ENCODE assay signal across 21 cellular contexts in genomic region chr3:64759811-64760210, GRCh38.
A peak's percentile ranks its signal among the peaks of the same experiment; 100 is the strongest.
DNase-seq lines count a peak whose midpoint lies in the region; ATAC-seq and TF ChIP-seq lines count a peak whose summit lies in the region.
"Had no signal": no experiment of that assay in that cellular context is flagged by ENCODE, and none has a peak within 500 bp of the region (broad histone marks: within the 10 kb centered on the region; RNA-seq: fewer than 3 reads in every experiment).

No MANE protein-coding gene starts in this region.

- H3K4me3 ChIP-seq in cardiac muscle cell (no peak overlapping the region), lower lobe of right lung (no peak overlapping the region), skeletal muscle tissue (ENCODE audit: low read length in 3 of 3) (no peak overlapping the region), vagina (no peak overlapping the region)
- H3K4me3 ChIP-seq: A549, GM23248, K562 had no signal

- in situ Hi-C loops in GM13976 (cut with MboI; ENCODE audit: low sequenced_read_pairs, unreplicated experiment): no loop called here

- H3K36me3 ChIP-seq in cardiac muscle cell (no peaks in the 10 kb centered on the region), lower lobe of right lung (no peaks in the 10 kb centered on the region), skeletal muscle tissue (ENCODE audit: control insufficient read depth in 3 of 3, insufficient read depth in 3 of 3, low read length in 3 of 3) (no peaks in the 10 kb centered on the region), vagina (no peaks in the 10 kb centered on the region)

- intact Hi-C loops in lower lobe of right lung (cut with DNase I) (no loop called here), vagina (cut with DNase I) (no loop called here)

- no peaks in the 10 kb centered on the region for H3K27me3 ChIP-seq in cardiac muscle cell
- H3K27me3 ChIP-seq in lower lobe of right lung (ENCODE audit: low read depth): no peaks in the 10 kb centered on the region
- no peaks in the 10 kb centered on the region for H3K27me3 ChIP-seq in skeletal muscle tissue (ENCODE audit: control insufficient read depth in 3 of 3, insufficient read depth in 3 of 3, low read length in 3 of 3)
- no peaks in the 10 kb centered on the region for H3K27me3 ChIP-seq in vagina

- no peak for TF ChIP-seq POLR2A in vagina (IDR thresholded peaks at IDR 0.05)

- DNase-seq in amniotic epithelial cell (ENCODE audit: low read depth): peak; percentile 50
- peak in 1 of 2 donors; percentile 14 for DNase-seq in cardiac muscle cell (ENCODE audit: low read depth in 1 of 2, low spot score in 1 of 2)
- DNase-seq in lower lobe of right lung: no peak
- no peak for DNase-seq in GM13976 (ENCODE audit: low spot score)
- DNase-seq in NCI-H146 (lab: John Stamatoyannopoulos, UW): no peak
- no peak for DNase-seq in vagina (ENCODE audit: extremely low spot score in 2 of 2)
- no peak for DNase-seq in MV-4-11 (lab: John Stamatoyannopoulos, UW)
- DNase-seq: Caco-2, DMS53, GM23248, NCI-H1092, NCI-H1694 treated with DMSO at 0.1 percent for 48 hours, NCI-H2171, NCI-H446 treated with DMSO at 0.1 percent for 48 hours, NCI-H748 treated with DMSO at 0.1 percent for 48 hours, PC-3 had no signal

- no peak overlapping the region for H3K9ac ChIP-seq in skeletal muscle tissue (ENCODE audit: low read depth in 1 of 3, low read length in 3 of 3)
- H3K9ac ChIP-seq: GM23248 had no signal

- H3K9me3 ChIP-seq in cardiac muscle cell (ENCODE audit: low read depth) (no peaks in the 10 kb centered on the region), lower lobe of right lung (no peaks in the 10 kb centered on the region), skeletal muscle tissue (ENCODE audit: control insufficient read depth in 3 of 3, low read length in 3 of 3) (no peaks in the 10 kb centered on the region), vagina (no peaks in the 10 kb centered on the region)
- H3K9me3 ChIP-seq: A549, Caco-2 had no signal

- ATAC-seq in lower lobe of right lung: peak; percentile 76 to 82
- ATAC-seq: A549, HCT116, K562, PC-3 had no signal

- peak overlapping the region; percentile 81 for H3K27ac ChIP-seq in cardiac muscle cell
- no peak overlapping the region for H3K27ac ChIP-seq in lower lobe of right lung
- peak overlapping the region; percentile 33 for H3K27ac ChIP-seq in skeletal muscle tissue (ENCODE audit: low read depth, low read length)
- H3K27ac ChIP-seq in vagina: no peak overlapping the region
- H3K27ac ChIP-seq: A549, C4-2B, GM23248 had no signal

- TF ChIP-seq CTCF in cardiac muscle cell (IDR thresholded peaks at IDR 0.05; ENCODE audit: low read depth, low read length): no peak
- TF ChIP-seq CTCF in lower lobe of right lung (IDR thresholded peaks at IDR 0.05): no peak
- TF ChIP-seq CTCF in GM13976 (IDR thresholded peaks at IDR 0.05; ENCODE audit: borderline replicate concordance, control extremely low read depth, extremely low read depth, insufficient read depth, missing control alignments): no peak
- no peak for TF ChIP-seq CTCF in vagina (IDR thresholded peaks at IDR 0.05)

- peaks cover 35% of the 10 kb centered on the region for H3K4me1 ChIP-seq in cardiac muscle cell (ENCODE audit: low read depth)
- H3K4me1 ChIP-seq in lower lobe of right lung: peaks cover 36% of the 10 kb centered on the region
- peaks cover 12 to 30% (median 14%) of the 10 kb centered on the region in 3 donors for H3K4me1 ChIP-seq in skeletal muscle tissue (ENCODE audit: control insufficient read depth in 3 of 3, insufficient read depth in 3 of 3, low read length in 3 of 3)
- H3K4me1 ChIP-seq in vagina: peaks cover 13% of the 10 kb centered on the region
- H3K4me1 ChIP-seq: A549 had no signal

Comparison
In these comparisons a context has a peak if more than half of its experiments do, and no peak if none do; other contexts are left out.
1. H3K27ac ChIP-seq: peak in cardiac muscle cell (single experiment) and skeletal muscle tissue (single experiment); none in lower lobe of right lung (single experiment) and vagina (single experiment).